9 cellular contexts compared by ENCODE assay signal in the genomic region with DNA sequence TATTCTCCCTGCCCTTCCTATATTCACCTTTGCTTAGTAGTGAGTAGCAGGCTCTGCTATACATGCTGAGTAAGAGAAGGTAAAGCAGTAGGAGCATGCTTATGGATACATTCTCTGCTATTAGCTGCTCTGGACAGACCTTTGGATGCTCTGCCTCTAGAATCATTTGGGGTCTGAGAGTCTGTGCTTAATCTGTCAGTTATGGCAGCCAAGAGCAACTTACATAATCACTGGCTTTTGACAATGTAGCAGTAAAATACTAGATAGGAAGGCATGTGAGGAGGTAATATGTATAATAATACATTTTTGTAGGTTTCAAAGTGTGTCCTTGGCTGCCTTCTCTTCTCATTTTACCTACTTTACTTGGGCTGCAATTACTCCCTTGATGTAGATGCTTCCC.
"Had no signal": no experiment of that assay in that cellular context is flagged by ENCODE, and none has a peak within 500 bp of the region (broad histone marks: within the 10 kb centered on the region; RNA-seq: fewer than 3 reads in every experiment).

No MANE protein-coding gene starts in this region.

- ATAC-seq: HCT116, HepG2 had no signal

- H3K27ac ChIP-seq: GM23248, HL-60, KMS-11 had no signal

- DNase-seq: GM23248, GOT3, H7, HFFc6, KBM-7 had no signal
